24 cellular contexts compared by ENCODE assay signal in the genomic region with DNA sequence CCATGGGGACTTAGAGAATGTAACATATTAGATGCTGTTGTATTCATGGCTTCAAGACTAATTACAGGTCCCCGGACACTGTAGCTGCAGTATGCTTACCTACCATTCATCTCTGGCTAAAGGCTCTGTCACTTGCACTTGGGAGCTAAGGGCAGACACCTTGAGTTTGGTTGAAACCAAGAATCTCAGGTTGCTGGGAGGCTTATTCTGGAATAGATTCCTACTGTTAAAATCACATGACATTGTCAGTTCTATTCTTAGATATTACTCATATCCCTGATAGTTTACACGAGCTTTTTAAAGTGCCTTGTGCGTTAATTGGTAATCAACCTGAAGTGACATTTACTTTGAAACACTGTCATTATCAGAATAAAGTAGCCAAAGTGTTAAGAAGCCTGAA.
DNase-seq lines count a peak whose midpoint lies in the region; ATAC-seq, FAIRE-seq and TF ChIP-seq lines count a peak whose summit lies in the region.
"Had no signal": no experiment of that assay in that cellular context is flagged by ENCODE, and none has a peak within 500 bp of the region (broad histone marks: within the 10 kb centered on the region; RNA-seq: fewer than 3 reads in every experiment).

No MANE protein-coding gene starts in this region.

- H3K4me3 ChIP-seq in HepG2 (replicated peaks in 1 of 3; ENCODE audit: insufficient read depth in 1 of 3, low read depth in 2 of 3, low read length in 3 of 3) (no peak overlapping the region), right lobe of liver (no peak overlapping the region), skeletal muscle tissue (ENCODE audit: low read length in 3 of 3) (peak overlapping the region in 1 of 3 donors; percentile 23), ovary (no peak overlapping the region)
- H3K4me3 ChIP-seq: A549, GM23338, HAP-1, MG63, PC-9 had no signal

- H3K27me3 Mint-ChIP-seq in effector memory CD8-positive, alpha-beta T cell = no peaks in the 10 kb centered on the region

- 98% methylated on average over 3 of the region's 3 CpGs for WGBS in HepG2 (ENCODE audit: low lambda C conversion rate)
- WGBS in right lobe of liver (ENCODE audit: insufficient coverage, low coverage, low lambda C conversion rate, missing lambda C conversion rate) = 86% methylated on average over 2 of the region's 3 CpGs
- 83 to 92% (median 87%) methylated on average over 3 of the region's 3 CpGs for WGBS in ovary, 3 donors

- no peak overlapping the region for H2AFZ ChIP-seq in HepG2 (ENCODE audit: low read length)
- H2AFZ ChIP-seq: GM23338, PC-9 had no signal

- peak overlapping the region; percentile 37 to 39 for H3K4me3 Mint-ChIP-seq in effector memory CD8-positive, alpha-beta T cell
- H3K4me3 Mint-ChIP-seq: GM23338 had no signal

- H3K4me1 Mint-ChIP-seq in effector memory CD8-positive, alpha-beta T cell (ENCODE audit: low read depth in 2 of 2) = peaks cover 46 to 73% of the 10 kb centered on the region in 2 donors
- H3K4me1 Mint-ChIP-seq: GM23338 had no signal

- no peaks in the 10 kb centered on the region for H3K9me3 ChIP-seq in HepG2 (ENCODE audit: low read length)
- H3K9me3 ChIP-seq in right lobe of liver = no peaks in the 10 kb centered on the region
- no peaks in the 10 kb centered on the region for H3K9me3 ChIP-seq in skeletal muscle tissue (ENCODE audit: control insufficient read depth in 3 of 3, low read length in 3 of 3)
- H3K9me3 ChIP-seq in ovary = no peaks in the 10 kb centered on the region
- H3K9me3 ChIP-seq: A549, BE2C, Caco-2, HAP-1, MG63 had no signal

- TF ChIP-seq EP300 in HepG2 (IDR thresholded peaks at IDR 0.05; ENCODE audit: low read depth in 2 of 2, low read length in 2 of 2) (no peak), HepG2 (CRISPR knock-in tag; IDR thresholded peaks at IDR 0.05; ENCODE audit: borderline replicate concordance) (no peak), ovary (IDR thresholded peaks at IDR 0.05) (no peak)

- H3K9ac ChIP-seq in HepG2 (ENCODE audit: insufficient read depth, low read depth, low read length) (no peak overlapping the region), skeletal muscle tissue (ENCODE audit: low read depth in 1 of 3, low read length in 3 of 3) (no peak overlapping the region)

- no peak for TF ChIP-seq POLR2A in HepG2 (IDR thresholded peaks at IDR 0.05; ENCODE audit: insufficient read depth in 1 of 2, low read depth in 2 of 2, low read length in 2 of 2)
- no peak for TF ChIP-seq POLR2A in right lobe of liver (IDR thresholded peaks at IDR 0.05)
- TF ChIP-seq POLR2A in ovary (IDR thresholded peaks at IDR 0.05) = no peak

- H3K79me2 ChIP-seq in HepG2 (ENCODE audit: insufficient read depth, low read length) = no peaks in the 10 kb centered on the region

- H3K36me3 ChIP-seq in HepG2 (replicated peaks in 1 of 2; ENCODE audit: control insufficient read depth in 1 of 2, insufficient read depth in 2 of 2, low read length in 2 of 2) = peaks cover 3 to 18% of the 10 kb centered on the region in 2 experiments; a peak in 2 of 5 replicates
- H3K36me3 ChIP-seq in right lobe of liver = no peaks in the 10 kb centered on the region
- H3K36me3 ChIP-seq in skeletal muscle tissue (ENCODE audit: control insufficient read depth in 3 of 3, insufficient read depth in 3 of 3, low read length in 3 of 3) = peaks cover 0 to 5% (median 3%) of the 10 kb centered on the region in 3 donors
- no peaks in the 10 kb centered on the region for H3K36me3 ChIP-seq in ovary
- H3K36me3 ChIP-seq: BE2C, MG63 had no signal

- DNase-seq in HepG2 (ENCODE audit: low spot score) = no peak
- DNase-seq in right lobe of liver = no peak
- no peak for DNase-seq in effector memory CD8-positive, alpha-beta T cell
- peak; percentile 13 for DNase-seq in myocyte (ENCODE audit: low read depth)
- no peak for DNase-seq in DMS153 (lab: John Stamatoyannopoulos, UW)
- DNase-seq in stimulated activated naive CD4-positive, alpha-beta T cell treated with Interleukin-2 at 50 U/mL for 16 hours (lab: John Stamatoyannopoulos, UW) = no peak
- no peak for DNase-seq in ovary
- DNase-seq: BE2C, Caco-2, DMS 273 treated with DMSO at 0.1 percent for 48 hours, MG63, NCI-H1092, NCI-H1436 treated with DMSO at 0.1 percent for 48 hours, NCI-H1930, NCI-H2227 treated with DMSO at 0.1 percent for 48 hours, NCI-H510A, PC-9, RPMI8226, SIG-M5 had no signal

- intact Hi-C loops in HepG2 (cut with micrococcal nuclease; ENCODE audit: unreplicated experiment) (no loop called here), right lobe of liver (cut with DNase I) (no loop called here), ovary (cut with DNase I) (no loop called here)

- peak; percentile 21 for FAIRE-seq in HepG2 (lab: Jason Lieb, UNC)
- FAIRE-seq: A549, GM12891 had no signal

- no TSS peak for BruUV-seq in HepG2 (replicated peaks; lab: Mats Ljungman, UMichigan)

- ATAC-seq in HepG2 (no peak), right lobe of liver (no peak)
- ATAC-seq in effector memory CD8-positive, alpha-beta T cell (replicated peaks) = no peak
- ATAC-seq: A549, GM23338 had no signal

- H3K4me2 ChIP-seq in HepG2 (ENCODE audit: low read depth, low read length) = no peak overlapping the region
- H3K4me2 ChIP-seq: A549, GM23338, PC-9 had no signal

- no peaks in the 10 kb centered on the region for H3K27me3 ChIP-seq in HepG2 (ENCODE audit: control insufficient read depth in 1 of 2, insufficient read depth in 2 of 2, low read length in 2 of 2)
- no peaks in the 10 kb centered on the region for H3K27me3 ChIP-seq in right lobe of liver
- H3K27me3 ChIP-seq in skeletal muscle tissue (ENCODE audit: control insufficient read depth in 3 of 3, insufficient read depth in 3 of 3, low read length in 3 of 3) = no peaks in the 10 kb centered on the region
- H3K27me3 ChIP-seq in ovary = no peaks in the 10 kb centered on the region
- H3K27me3 ChIP-seq: BE2C, MG63 had no signal

- TF ChIP-seq CTCF in HepG2 (CRISPR knock-in tag; IDR thresholded peaks at IDR 0.05) = no peak
- no peak for TF ChIP-seq CTCF in right lobe of liver (IDR thresholded peaks at IDR 0.05)
- no peak for TF ChIP-seq CTCF in ovary (IDR thresholded peaks at IDR 0.05)

- POLR2A ChIA-PET in HepG2 (lab: Yijun Ruan, JAX) = no interaction called here

- no peaks in the 10 kb centered on the region for H4K20me1 ChIP-seq in HepG2 (ENCODE audit: insufficient read depth, low read length)

- in situ Hi-C loops in HepG2 (cut with HindIII; ENCODE audit: extremely low pct_ligation_motif_present, low pct_unique_long_range_greater_than_20kb) = no loop called here

- H3K36me3 Mint-ChIP-seq in effector memory CD8-positive, alpha-beta T cell (ENCODE audit: insufficient read depth) = peaks cover 86% of the 10 kb centered on the region

- H3K27ac ChIP-seq in HepG2 (ENCODE audit: extremely low read length, insufficient read depth, low read length) (no peak overlapping the region), right lobe of liver (no peak overlapping the region), skeletal muscle tissue (ENCODE audit: low read depth, low read length) (peak overlapping the region; percentile 21), ovary (no peak overlapping the region)
- H3K27ac ChIP-seq: A549, PC-9 had no signal

- CTCF ChIA-PET in HepG2 (lab: Yijun Ruan, JAX; ENCODE audit: low intra/inter-chr PET ratio, low total read pairs) = no interaction called here

- no peaks in the 10 kb centered on the region for H3K9me3 Mint-ChIP-seq in effector memory CD8-positive, alpha-beta T cell
- H3K9me3 Mint-ChIP-seq: GM23338 had no signal

- TF ChIP-seq RAD21 in HepG2 (CRISPR knock-in tag; IDR thresholded peaks at IDR 0.05) = no peak

- H3K27ac Mint-ChIP-seq in effector memory CD8-positive, alpha-beta T cell = peak overlapping the region in 1 of 2 donors; percentile 42
- H3K27ac Mint-ChIP-seq: GM23338 had no signal

- H3K4me1 ChIP-seq in HepG2 (ENCODE audit: insufficient read depth, low read length) = no peaks in the 10 kb centered on the region
- H3K4me1 ChIP-seq in right lobe of liver = no peaks in the 10 kb centered on the region
- H3K4me1 ChIP-seq in skeletal muscle tissue (ENCODE audit: control insufficient read depth in 3 of 3, insufficient read depth in 3 of 3, low read length in 3 of 3) = peaks cover 0 to 9% (median under 1%) of the 10 kb centered on the region in 3 donors
- H3K4me1 ChIP-seq in ovary (ENCODE audit: insufficient read depth) = no peaks in the 10 kb centered on the region
- H3K4me1 ChIP-seq: A549, BE2C, Caco-2, HAP-1 had no signal

TF ChIP-seq in HepG2, 621 proteins besides CTCF, POLR2A, EP300 and RAD21:
- TF ChIP-seq, protein P1, sequence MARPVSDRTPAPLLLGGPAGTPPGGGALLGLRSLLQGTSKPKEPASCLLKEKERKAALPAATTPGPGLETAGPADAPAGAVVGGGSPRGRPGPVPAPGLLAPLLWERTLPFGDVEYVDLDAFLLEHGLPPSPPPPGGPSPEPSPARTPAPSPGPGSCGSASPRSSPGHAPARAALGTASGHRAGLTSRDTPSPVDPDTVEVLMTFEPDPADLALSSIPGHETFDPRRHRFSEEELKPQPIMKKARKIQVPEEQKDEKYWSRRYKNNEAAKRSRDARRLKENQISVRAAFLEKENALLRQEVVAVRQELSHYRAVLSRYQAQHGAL (CRISPR knock-in tag; IDR thresholded peaks at IDR 0.05; ENCODE audit: not compliant biosample characterization) = no peak
- TF ChIP-seq ZNF367 (CRISPR knock-in tag; IDR thresholded peaks at IDR 0.05; ENCODE audit: borderline replicate concordance) (no peak), ZNF7 (CRISPR knock-in tag; IDR thresholded peaks at IDR 0.05) (no peak), ELF1 (CRISPR knock-in tag; IDR thresholded peaks at IDR 0.05) (no peak)
- TF ChIP-seq, protein P2, sequence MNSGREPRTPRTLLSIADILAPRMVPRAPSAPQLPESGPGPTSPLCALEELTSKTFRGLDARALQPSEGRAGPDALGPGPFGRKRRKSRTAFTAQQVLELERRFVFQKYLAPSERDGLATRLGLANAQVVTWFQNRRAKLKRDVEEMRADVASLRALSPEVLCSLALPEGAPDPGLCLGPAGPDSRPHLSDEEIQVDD (CRISPR knock-in tag; IDR thresholded peaks at IDR 0.05; ENCODE audit: borderline replicate concordance) = no peak
